ENCODE assay signal across 11 cellular contexts in genomic region chr15:70248116-70249025, GRCh38.
DNase-seq lines count a peak whose midpoint lies in the region; ATAC-seq, FAIRE-seq and TF ChIP-seq lines count a peak whose summit lies in the region.
"Had no signal": no experiment of that assay in that cellular context is flagged by ENCODE, and none has a peak within 500 bp of the region (broad histone marks: within the 10 kb centered on the region; RNA-seq: fewer than 3 reads in every experiment).

No MANE protein-coding gene starts in this region.

- TF ChIP-seq CTCF in CD14-positive monocyte (IDR thresholded peaks at IDR 0.05) (no peak), PC-9 (conservative IDR thresholded peaks at IDR 0.05) (no peak), HepG2 (CRISPR knock-in tag; IDR thresholded peaks at IDR 0.05) (no peak)

- no peaks in the 10 kb centered on the region for H3K9me3 ChIP-seq in PC-9 (ENCODE audit: insufficient read depth, low read depth)
- no peaks in the 10 kb centered on the region for H3K9me3 ChIP-seq in HepG2 (ENCODE audit: low read length)
- H3K9me3 ChIP-seq: ovary had no signal

- peaks cover 0 to 1% (median 0%) of the 10 kb centered on the region in 7 donors for H3K9me3 Mint-ChIP-seq in CD14-positive monocyte
- H3K9me3 Mint-ChIP-seq: central memory CD8-positive, alpha-beta T cell had no signal

- CTCF ChIA-PET in PC-9 (lab: Charles Lee) = interaction anchor here (0.9 to 1.1 kb wide), 2 partner anchors 23 to 336 kb away, joined by 4 to 5 read pairs; no protein-coding TSS in a partner anchor
- CTCF ChIA-PET in HepG2 (lab: Yijun Ruan, JAX; ENCODE audit: low intra/inter-chr PET ratio, low total read pairs) = no interaction called here

- no peak overlapping the region for H3K9ac ChIP-seq in HepG2 (ENCODE audit: insufficient read depth, low read depth, low read length)

- no peaks in the 10 kb centered on the region for H3K9me2 ChIP-seq in PC-9 (ENCODE audit: insufficient read depth)

- H3K4me1 Mint-ChIP-seq in CD14-positive monocyte = peaks cover 45% of the 10 kb centered on the region

- DNase-seq in CD14-positive monocyte (ENCODE audit: low spot score) (peak; percentile 31), H7 (peak; percentile 85), PC-9 (peak in 1 of 2 experiments; percentile 35), islet precursor cell (peak; percentile 80), HuH-7 (ENCODE audit: low spot score) (no peak), HepG2 (ENCODE audit: low spot score) (no peak), NOMO-1 treated with DMSO at 0.1 percent for 48 hours (lab: John Stamatoyannopoulos, UW; ENCODE audit: unreplicated experiment) (no peak)
- DNase-seq: NCI-H1930 had no signal

- no peak overlapping the region for H3K4me3 ChIP-seq in H7 (ENCODE audit: insufficient read depth, low read depth, low read length)
- H3K4me3 ChIP-seq in PC-9 = no peak overlapping the region
- H3K4me3 ChIP-seq in HepG2 (replicated peaks in 1 of 3; ENCODE audit: insufficient read depth in 1 of 3, low read depth in 2 of 3, low read length in 3 of 3) = no peak overlapping the region
- H3K4me3 ChIP-seq: ovary had no signal

- peaks cover 35% of the 10 kb centered on the region for H3K4me1 ChIP-seq in PC-9 (replicated peaks; ENCODE audit: insufficient read depth)
- peaks cover 8% of the 10 kb centered on the region; the same call in 1 of the 2 replicates for H3K4me1 ChIP-seq in HepG2 (ENCODE audit: insufficient read depth, low read length)

- ATAC-seq in HG02798 (IDR thresholded peaks at IDR 0.05; ENCODE audit: poor library complexity, unreplicated experiment) (no peak), HepG2 (no peak)

- H3K4me3 Mint-ChIP-seq in CD14-positive monocyte = peak overlapping the region; percentile 13 to 31
- H3K4me3 Mint-ChIP-seq: central memory CD8-positive, alpha-beta T cell had no signal

- H3K27me3 Mint-ChIP-seq in CD14-positive monocyte (ENCODE audit: low read depth in 3 of 3) = peaks cover 8 to 10% (median 9%) of the 10 kb centered on the region in 3 donors
- H3K27me3 Mint-ChIP-seq: central memory CD8-positive, alpha-beta T cell had no signal

- no peak for TF ChIP-seq RAD21 in HepG2 (CRISPR knock-in tag; IDR thresholded peaks at IDR 0.05)

- intact Hi-C loops in CD14-positive monocyte (cut with micrococcal nuclease) = loop anchor here (5.0 to 10.0 kb wide), 2 partner anchors 86 to 104 kb away; no protein-coding TSS in a partner anchor
- intact Hi-C loops in PC-9 (cut with micrococcal nuclease; ENCODE audit: unreplicated experiment) = loop anchor here (10.0 kb wide), 2 partner anchors 336 to 674 kb away; no protein-coding TSS in a partner anchor
- intact Hi-C loops in HepG2 (cut with micrococcal nuclease; ENCODE audit: unreplicated experiment) = no loop called here

- POLR2A ChIA-PET in PC-9 (lab: Charles Lee; ENCODE audit: unreplicated experiment) = interaction anchor here (0.6 to 1.0 kb wide), 3 partner anchors 11 to 27 kb away, joined by 4 to 11 read pairs (median 4); no protein-coding TSS in a partner anchor
- POLR2A ChIA-PET in HepG2 (lab: Yijun Ruan, JAX) = no interaction called here

- TF ChIP-seq POLR2A in HepG2 (IDR thresholded peaks at IDR 0.05; ENCODE audit: insufficient read depth in 1 of 2, low read depth in 2 of 2, low read length in 2 of 2) = no peak

- H3K36me3 ChIP-seq in H7 (replicated peaks; ENCODE audit: control insufficient read depth, insufficient read depth, low read length) (no peaks in the 10 kb centered on the region), PC-9 (ENCODE audit: low read depth) (no peaks in the 10 kb centered on the region), HepG2 (replicated peaks in 1 of 2; ENCODE audit: control insufficient read depth in 1 of 2, insufficient read depth in 2 of 2, low read length in 2 of 2) (no peaks in the 10 kb centered on the region)
- H3K36me3 ChIP-seq: ovary had no signal

- no peaks in the 10 kb centered on the region for H3K79me2 ChIP-seq in PC-9 (ENCODE audit: low read depth)
- no peaks in the 10 kb centered on the region for H3K79me2 ChIP-seq in HepG2 (ENCODE audit: insufficient read depth, low read length)

- H3K27ac ChIP-seq in PC-9 (no peak overlapping the region), HepG2 (ENCODE audit: extremely low read length, insufficient read depth, low read length) (no peak overlapping the region)
- H3K27ac ChIP-seq: ovary had no signal

- H4K20me1 ChIP-seq in PC-9 (ENCODE audit: insufficient read depth) (no peaks in the 10 kb centered on the region), HepG2 (ENCODE audit: insufficient read depth, low read length) (peaks cover 5% of the 10 kb centered on the region; the same call in 1 of the 2 replicates)

- peaks cover 14% of the 10 kb centered on the region; the same call in 1 of the 2 replicates for H3F3A ChIP-seq in PC-9 (ENCODE audit: insufficient read depth, low read depth)

- WGBS in HepG2 (ENCODE audit: low lambda C conversion rate) = 45% methylated on average over 10 of the region's 12 CpGs

- H3K27me3 ChIP-seq in H7 (ENCODE audit: control insufficient read depth, insufficient read depth, low read length) = no peaks in the 10 kb centered on the region
- no peaks in the 10 kb centered on the region for H3K27me3 ChIP-seq in PC-9 (ENCODE audit: insufficient read depth, low read depth)
- H3K27me3 ChIP-seq in HepG2 (ENCODE audit: control insufficient read depth in 1 of 2, insufficient read depth in 2 of 2, low read length in 2 of 2) = peaks cover 4 to 24% of the 10 kb centered on the region in 2 experiments; a peak in 4 of 5 replicates
- H3K27me3 ChIP-seq: ovary had no signal

- TF ChIP-seq EP300 in HepG2 (IDR thresholded peaks at IDR 0.05; ENCODE audit: low read depth in 2 of 2, low read length in 2 of 2) (no peak), HepG2 (CRISPR knock-in tag; IDR thresholded peaks at IDR 0.05; ENCODE audit: borderline replicate concordance) (no peak)

- FAIRE-seq in HepG2 (lab: Jason Lieb, UNC) = no peak

- H3K4me2 ChIP-seq in PC-9 (peak overlapping the region; percentile 10; the same call in 1 of the 2 replicates), HepG2 (ENCODE audit: low read depth, low read length) (no peak overlapping the region)

- peaks cover 4 to 9% of the 10 kb centered on the region in 2 donors for H3K36me3 Mint-ChIP-seq in CD14-positive monocyte

- peak overlapping the region in 4 of 7 donors; percentile 66 to 88 (median 80) for H3K27ac Mint-ChIP-seq in CD14-positive monocyte

- no TSS peak for BruUV-seq in PC-9 (replicated peaks; lab: Mats Ljungman, UMichigan)
- no TSS peak for BruUV-seq in HepG2 (replicated peaks; lab: Mats Ljungman, UMichigan)

- H2AFZ ChIP-seq in PC-9 (0 out of 2 replicates have a peak overlapping the region, but pooled peaks have one; percentile 39), HepG2 (ENCODE audit: low read length) (no peak overlapping the region)

- in situ Hi-C loops in HepG2 (cut with HindIII; ENCODE audit: extremely low pct_ligation_motif_present, low pct_unique_long_range_greater_than_20kb) = no loop called here

TF ChIP-seq in HepG2, 621 proteins besides CTCF, POLR2A, EP300 and RAD21:
- TF ChIP-seq UBTF (CRISPR knock-in tag; IDR thresholded peaks at IDR 0.05) = no peak

Comparison
In these comparisons a context has a peak if more than half of its experiments do, and no peak if none do; other contexts are left out.
1. DNase-seq: peak in CD14-positive monocyte (single experiment), H7 (single experiment) and islet precursor cell (single experiment); none in HuH-7 (single experiment), HepG2 (single experiment) and NOMO-1 treated with DMSO at 0.1 percent for 48 hours (single experiment).